In the genomic region with DNA sequence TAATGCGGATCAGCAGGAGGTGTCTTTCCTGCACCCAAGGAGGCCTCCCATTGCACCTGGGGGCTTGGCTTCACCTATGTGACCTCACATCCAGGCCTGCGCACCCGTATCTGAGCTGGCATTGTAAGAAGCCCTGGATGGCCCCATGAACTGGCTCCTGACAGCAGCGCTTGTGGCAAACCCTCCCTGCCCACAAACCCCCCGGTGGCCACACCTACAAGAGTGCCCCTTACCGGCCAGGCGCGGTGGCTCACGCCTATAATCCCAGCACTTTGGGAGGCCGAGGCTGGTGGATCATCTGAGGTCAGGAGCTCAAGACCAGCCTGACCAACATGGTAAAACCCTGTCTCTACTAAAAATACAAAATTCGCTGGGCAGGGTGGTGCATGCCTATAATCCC, we compare ENCODE assay signal across 5 cellular contexts.
DNase-seq lines count a peak whose midpoint lies in the region; ATAC-seq, FAIRE-seq and TF ChIP-seq lines count a peak whose summit lies in the region.
"Not testable (repeated sequence)": the region's sequence is repeated elsewhere in the genome, so short reads cannot be mapped to it uniquely, and the experiment has no call there.

No MANE protein-coding gene starts in this region.

- in situ Hi-C loops in gastrocnemius medialis (cut with MboI; ENCODE audit: low sequenced_read_pairs in 4 of 4): not testable (repeated sequence)

- H3K36me3 ChIP-seq in psoas muscle (ENCODE audit: insufficient read depth in 1 of 2, low read depth in 1 of 2): peaks cover 0 to 54% of the 10 kb centered on the region in 2 donors
- H3K36me3 ChIP-seq in gastrocnemius medialis: not testable (repeated sequence)

- not testable (repeated sequence) for H3K9me3 ChIP-seq in A549, psoas muscle, gastrocnemius medialis

- POLR2A ChIA-PET in A549 (lab: Yijun Ruan, JAX); RWPE1 (lab: Yijun Ruan, JAX; ENCODE audit: low non-redundant PET): not testable (repeated sequence)

- H3K4me2 ChIP-seq in A549: not testable (repeated sequence)

- not testable (repeated sequence) for H3K4me3 ChIP-seq in A549, coronary artery, psoas muscle, gastrocnemius medialis

- TF ChIP-seq RAD21 in A549 (conservative IDR thresholded peaks at IDR 0.05 in 1 of 2, IDR thresholded peaks at IDR 0.05 in 1 of 2): not testable (repeated sequence)

- peaks cover 13% of the 10 kb centered on the region for H3K4me1 ChIP-seq in A549
- H3K4me1 ChIP-seq in psoas muscle: peaks cover 24% of the 10 kb centered on the region
- peaks cover 26 to 39% of the 10 kb centered on the region in 2 donors for H3K4me1 ChIP-seq in gastrocnemius medialis

- not testable (repeated sequence) for TF ChIP-seq POLR2A in A549 (IDR thresholded peaks at IDR 0.05; ENCODE audit: low read length); gastrocnemius medialis (IDR thresholded peaks at IDR 0.05)

- FAIRE-seq in A549 (lab: Jason Lieb, UNC): not testable (repeated sequence)

- not testable (repeated sequence) for H3K27me3 ChIP-seq in psoas muscle (ENCODE audit: insufficient read depth in 3 of 3, low read length in 2 of 3); gastrocnemius medialis

- intact Hi-C loops in psoas muscle (cut with DNase I); gastrocnemius medialis (cut with DNase I; ENCODE audit: low total_unique reads): not testable (repeated sequence)

- CTCF ChIA-PET in A549 (lab: Yijun Ruan, JAX): interaction anchor here (2.8 to 4.4 kb wide), 2 partner anchors 17 to 22 kb away, joined by 11 to 29 read pairs; no protein-coding TSS in a partner anchor
- CTCF ChIA-PET in RWPE1 (lab: Yijun Ruan, JAX): not testable (repeated sequence)

- H3K27ac ChIP-seq in A549: peak overlapping the region; percentile 93 to 95
- peak overlapping the region; percentile 21 for H3K27ac ChIP-seq in RWPE1
- peak overlapping the region in 1 of 2 donors; percentile 10 for H3K27ac ChIP-seq in coronary artery
- peak overlapping the region; percentile 47 for H3K27ac ChIP-seq in psoas muscle
- H3K27ac ChIP-seq in gastrocnemius medialis: peak overlapping the region; percentile 77 to 95 (median 89)

- TF ChIP-seq CTCF in A549 (IDR thresholded peaks at IDR 0.05); RWPE1 (conservative IDR thresholded peaks at IDR 0.05; ENCODE audit: low read depth); coronary artery (IDR thresholded peaks at IDR 0.05); psoas muscle (IDR thresholded peaks at IDR 0.05); gastrocnemius medialis (IDR thresholded peaks at IDR 0.05 in 4 of 5, conservative IDR thresholded peaks at IDR 0.05 in 1 of 5): not testable (repeated sequence)

- TF ChIP-seq EP300 in A549 (IDR thresholded peaks at IDR 0.05): not testable (repeated sequence)

- ATAC-seq in A549, psoas muscle, gastrocnemius medialis: not testable (repeated sequence)

- DNase-seq in A549 (ENCODE audit: low read depth in 1 of 2, low spot score in 1 of 2); RWPE1 (ENCODE audit: low spot score); gastrocnemius medialis: not testable (repeated sequence)
- DNase-seq in coronary artery (ENCODE audit: low spot score): peak; percentile 69
- peak in 1 of 2 donors; percentile 44 for DNase-seq in psoas muscle

- 79% methylated on average over 10 of the region's 11 CpGs for WGBS in A549 (ENCODE audit: missing lambda C conversion rate)
- 65 to 81% (median 79%) methylated on average over 10 to 11 of the region's 11 CpGs for WGBS in psoas muscle, 3 donors
